In genomic region chr14:85943187-85943586, GRCh38 we compare ENCODE assay signal across 13 cellular contexts.
DNase-seq lines count a peak whose midpoint lies in the region; TF ChIP-seq lines count a peak whose summit lies in the region.
"Had no signal": no experiment of that assay in that cellular context is flagged by ENCODE, and none has a peak within 500 bp of the region (broad histone marks: within the 10 kb centered on the region; RNA-seq: fewer than 3 reads in every experiment).

No MANE protein-coding gene starts in this region.

- peak overlapping the region; percentile 3 for H3K27ac Mint-ChIP-seq in activated naive CD4-positive, alpha-beta T cell treated with anti-CD3 and anti-CD28 coated beads, Interleukin-2, amount 50 U/mL, for 24 hours
- H3K27ac Mint-ChIP-seq: CD4-positive, alpha-beta memory T cell; H9 had no signal

- peaks cover 29% of the 10 kb centered on the region for H3K36me3 Mint-ChIP-seq in activated naive CD4-positive, alpha-beta T cell treated with anti-CD3 and anti-CD28 coated beads, Interleukin-2, amount 50 U/mL, for 24 hours

- in situ Hi-C loops in KBM-7 (cut with MboI; ENCODE audit: low pct_unique_long_range_greater_than_20kb, low sequenced_read_pairs) = no loop called here

- TF ChIP-seq CTCF in neutrophil (IDR thresholded peaks at IDR 0.05) = no peak

- H3K4me1 Mint-ChIP-seq in activated naive CD4-positive, alpha-beta T cell treated with anti-CD3 and anti-CD28 coated beads, Interleukin-2, amount 50 U/mL, for 24 hours = peaks cover 45% of the 10 kb centered on the region
- H3K4me1 Mint-ChIP-seq: H9 had no signal

- peaks cover 8% of the 10 kb centered on the region for H3K9me3 Mint-ChIP-seq in activated naive CD4-positive, alpha-beta T cell treated with anti-CD3 and anti-CD28 coated beads, Interleukin-2, amount 50 U/mL, for 24 hours

- H3K4me1 ChIP-seq in neutrophil (ENCODE audit: control insufficient read depth in 1 of 2, insufficient read depth in 1 of 2, low read depth in 1 of 2, low read length in 1 of 2) = peaks cover 33 to 38% of the 10 kb centered on the region in 2 experiments
- H3K4me1 ChIP-seq: BE2C had no signal

- H3K4me3 ChIP-seq in neutrophil (ENCODE audit: low read depth in 1 of 2, low read length in 1 of 2) = no peak overlapping the region

- H3K36me3 ChIP-seq in neutrophil = no peaks in the 10 kb centered on the region
- H3K36me3 ChIP-seq: BE2C had no signal

- H3K27ac ChIP-seq in neutrophil = peak overlapping the region; percentile 76

- no peaks in the 10 kb centered on the region for H3K9me3 ChIP-seq in neutrophil
- H3K9me3 ChIP-seq: BE2C had no signal

- H3K27me3 Mint-ChIP-seq in activated naive CD4-positive, alpha-beta T cell treated with anti-CD3 and anti-CD28 coated beads, Interleukin-2, amount 50 U/mL, for 24 hours = no peaks in the 10 kb centered on the region
- H3K27me3 Mint-ChIP-seq: CD4-positive, alpha-beta memory T cell had no signal

- no peak overlapping the region for H3K4me3 Mint-ChIP-seq in activated naive CD4-positive, alpha-beta T cell treated with anti-CD3 and anti-CD28 coated beads, Interleukin-2, amount 50 U/mL, for 24 hours
- H3K4me3 Mint-ChIP-seq: H9 had no signal

- no peaks in the 10 kb centered on the region for H3K27me3 ChIP-seq in neutrophil
- H3K27me3 ChIP-seq: BE2C had no signal

- no peak for DNase-seq in activated naive CD4-positive, alpha-beta T cell treated with Interleukin-2 at 50 U/mL for 16 hours
- DNase-seq in NOMO-1 treated with DMSO at 0.1 percent for 48 hours (lab: John Stamatoyannopoulos, UW; ENCODE audit: unreplicated experiment) (peak; percentile 37), KBM-7 (no peak), GM19240 (ENCODE audit: insufficient read length, low spot score) (no peak)
- DNase-seq: BE2C; C1 segment of cervical spinal cord; CD4-positive, alpha-beta memory T cell; DMS153; DMS79; GDM1; H9 had no signal
